32 cellular contexts compared by ENCODE assay signal in the genomic region with DNA sequence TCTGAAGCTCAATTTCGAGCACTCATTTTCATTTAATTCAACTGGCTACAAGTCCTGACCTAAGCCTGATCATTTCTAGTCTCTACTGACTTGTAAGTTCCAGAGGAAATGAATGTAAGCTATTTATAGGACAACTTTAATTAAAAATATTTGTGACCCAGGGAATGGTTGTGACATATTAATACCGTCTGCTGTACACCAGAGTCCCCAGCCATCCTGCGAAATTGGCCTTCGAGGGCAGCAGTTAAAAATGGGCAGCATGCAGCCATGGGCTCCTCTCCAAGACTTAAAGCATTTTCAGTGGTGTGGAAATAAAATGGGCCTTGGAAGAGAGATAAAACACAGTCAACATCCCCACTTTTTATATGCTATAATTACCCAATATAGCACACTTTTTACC. TPM values are rescaled to one million over a fixed set of nuclear protein-coding genes. Genes with fewer than 3 reads are reported as not detected.
"Had no signal": no experiment of that assay in that cellular context is flagged by ENCODE, and none has a peak within 500 bp of the region (broad histone marks: within the 10 kb centered on the region; RNA-seq: fewer than 3 reads in every experiment).

No MANE protein-coding gene starts in this region.

- H3K4me1 ChIP-seq: esophagus muscularis mucosa had no signal

- ATAC-seq: activated CD4-positive, alpha-beta T cell treated with anti-CD3 and anti-CD28 coated beads for 36 hours; activated naive CD4-positive, alpha-beta T cell treated with anti-CD3 and anti-CD28 coated beads, Interleukin-2, amount 50 U/mL, for 72 hours; activated T-cell treated with anti-CD3 and anti-CD28 coated beads, Interleukin-2, amount 50 U/mL, for 72 hours; effector memory CD8-positive, alpha-beta T cell; gastroesophageal sphincter had no signal

- H3K36me3 ChIP-seq: brain microvascular endothelial cell, gastroesophageal sphincter had no signal

- DNase-seq: activated CD4-positive, alpha-beta memory T cell treated with anti-CD3 and anti-CD28 coated beads, Interleukin-2, amount 10 ng/mL, durations not matched to agents 7 days and 5 days; activated CD4-positive, alpha-beta T cell treated with anti-CD3 and anti-CD28 coated beads for 36 hours; activated CD4-positive, alpha-beta T cell treated with anti-CD3 and anti-CD28 coated beads, Interleukin-2, amount 10 ng/mL, durations not matched to agents 7 days and 5 days; activated CD4-positive, alpha-beta T cell treated with anti-CD3 and anti-CD28 coated beads, Interleukin-2, amount 50 U/mL, for 4 hours; activated CD4-positive, CD25-positive, alpha-beta regulatory T cell; activated CD4-positive, CD25-positive, alpha-beta regulatory T cell treated with anti-CD3 and anti-CD28 coated beads, Interleukin-2, amount 50 U/mL, for 72 hours; activated CD8-positive, alpha-beta memory T cell treated with anti-CD3 and anti-CD28 coated beads, Interleukin-2, amount 50 U/mL, for 48 hours; activated gamma-delta T cell; activated naive CD4-positive, alpha-beta T cell; activated naive CD4-positive, alpha-beta T cell treated with anti-CD3 and anti-CD28 coated beads, Interleukin-2, amount 10 ng/mL, durations not matched to agents 7 days and 5 days; activated naive CD8-positive, alpha-beta T cell treated with anti-CD3 and anti-CD28 coated beads, Interleukin-2, amount 10 ng/mL, durations not matched to agents 7 days and 5 days; activated T-cell treated with anti-CD3 and anti-CD28 coated beads for 4 hours; activated T-cell treated with anti-CD3 and anti-CD28 coated beads, Interleukin-2, amount 50 U/mL, for 24 hours; activated T-cell treated with anti-CD3 and anti-CD28 coated beads, Interleukin-2, amount 50 U/mL, for 72 hours; amniotic stem cell; anterior cingulate cortex; brain microvascular endothelial cell; caudate nucleus; cortex of kidney; dermis blood vessel endothelial cell; effector CD4-positive, alpha-beta T cell; effector memory CD8-positive, alpha-beta T cell; erythroblast; foreskin melanocyte; T-helper 2 cell had no signal

- H3K27ac ChIP-seq: brain microvascular endothelial cell, esophagus muscularis mucosa, gastroesophageal sphincter had no signal

- H3K4me3 ChIP-seq: esophagus muscularis mucosa, gastroesophageal sphincter had no signal

- H3K9me3 ChIP-seq: esophagus muscularis mucosa, gastroesophageal sphincter had no signal

- H3K27me3 ChIP-seq: brain microvascular endothelial cell, esophagus muscularis mucosa, gastroesophageal sphincter had no signal

RNA-seq across cellular contexts. Expression of a gene that starts 30.7 kb away (rescaled TPM):
- total RNA-seq: activated CD4-positive, alpha-beta memory T cell treated with anti-CD3 and anti-CD28 coated beads, Interleukin-2, amount 10 ng/mL, durations not matched to agents 7 days and 5 days; activated CD4-positive, alpha-beta T cell treated with anti-CD3 and anti-CD28 coated beads for 36 hours; activated CD4-positive, alpha-beta T cell treated with anti-CD3 and anti-CD28 coated beads, Interleukin-2, amount 10 ng/mL, durations not matched to agents 7 days and 5 days; activated naive CD4-positive, alpha-beta T cell treated with anti-CD3 and anti-CD28 coated beads, Interleukin-2, amount 50 U/mL, for 72 hours; activated naive CD8-positive, alpha-beta T cell treated with anti-CD3 and anti-CD28 coated beads, Interleukin-2, amount 10 ng/mL, durations not matched to agents 7 days and 5 days; activated T-cell treated with anti-CD3 and anti-CD28 coated beads, Interleukin-2, amount 50 U/mL, for 72 hours; astrocyte; bronchial epithelial cell; dermis blood vessel endothelial cell; glomerular endothelial cell; T-helper 1 cell treated with Interleukin-12 subunit alpha and Interleukin-12 subunit beta and Interleukin-4 antibody, amounts not matched to agents 30 ng/mL and 1 ng/mL, for 36 hours had no signal
